In the genomic region with DNA sequence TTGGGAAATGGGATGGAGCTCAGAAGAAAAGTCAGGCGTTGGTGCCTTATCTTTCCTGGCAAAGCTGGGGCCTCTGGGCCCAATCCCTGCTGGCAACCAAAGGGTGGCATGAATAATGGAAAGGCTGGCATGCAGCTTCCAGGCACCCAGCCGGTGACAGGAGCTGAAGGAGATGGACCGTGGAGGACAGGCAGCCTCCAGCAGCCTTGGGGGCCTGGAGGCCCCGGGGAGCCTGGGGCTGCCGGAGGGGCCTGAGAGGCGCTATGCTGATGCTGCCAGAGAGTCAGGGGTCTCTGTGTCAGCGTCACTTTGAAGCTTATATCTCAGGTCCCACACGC, we compare ENCODE assay signal across 18 cellular contexts. TPM values are rescaled to one million over a fixed set of nuclear protein-coding genes. Genes with fewer than 3 reads are reported as not detected.
DNase-seq lines count a peak whose midpoint lies in the region; ATAC-seq and TF ChIP-seq lines count a peak whose summit lies in the region.
"Had no signal": no experiment of that assay in that cellular context is flagged by ENCODE, and none has a peak within 500 bp of the region (broad histone marks: within the 10 kb centered on the region; RNA-seq: fewer than 3 reads in every experiment).

No MANE protein-coding gene starts in this region.

- H3K79me2 ChIP-seq in ACC112 (ENCODE audit: control insufficient read depth, insufficient read depth, low read length, unreplicated experiment): no peaks in the 10 kb centered on the region

- CTCF ChIA-PET in Panc1 (lab: Charles Lee): no interaction called here

- TF ChIP-seq CTCF in Panc1 (IDR thresholded peaks at IDR 0.05): no peak
- TF ChIP-seq CTCF in esophagus muscularis mucosa (IDR thresholded peaks at IDR 0.05): no peak
- TF ChIP-seq CTCF in foreskin keratinocyte (conservative IDR thresholded peaks at IDR 0.05): no peak

- TF ChIP-seq EP300 in esophagus muscularis mucosa (IDR thresholded peaks at IDR 0.05): no peak

- H3K9me3 ChIP-seq in Panc1 (ENCODE audit: control insufficient read depth, insufficient read depth, low read depth, low read length) (no peaks in the 10 kb centered on the region), esophagus muscularis mucosa (no peaks in the 10 kb centered on the region)
- H3K9me3 ChIP-seq: prostate gland, uterus had no signal

- BruUV-seq in Panc1 (replicated peaks; lab: Mats Ljungman, UMichigan): no TSS peak

- TF ChIP-seq POLR2A in esophagus muscularis mucosa (IDR thresholded peaks at IDR 0.05; ENCODE audit: low read depth): no peak

- H3K27me3 ChIP-seq in ACC112 (ENCODE audit: insufficient read depth, low read length): no peaks in the 10 kb centered on the region
- no peaks in the 10 kb centered on the region for H3K27me3 ChIP-seq in Panc1 (ENCODE audit: control insufficient read depth, insufficient read depth, low read length)
- H3K27me3 ChIP-seq in esophagus muscularis mucosa: no peaks in the 10 kb centered on the region
- no peaks in the 10 kb centered on the region for H3K27me3 ChIP-seq in foreskin keratinocyte
- H3K27me3 ChIP-seq: brain microvascular endothelial cell, uterus had no signal

- POLR2A ChIA-PET in Panc1 (lab: Charles Lee): interaction anchor here (1.3 kb wide), 1 partner anchor 38 kb away, joined by 4 read pairs; a partner anchor contains a TSS

- in situ Hi-C loops in Panc1 (cut with HindIII; ENCODE audit: low pct_unique_long_range_greater_than_20kb, low sequenced_read_pairs): no loop called here

- H3K27ac ChIP-seq in ACC112 (ENCODE audit: low read depth, low read length) (peak overlapping the region; percentile 88), Panc1 (ENCODE audit: low read length) (peak overlapping the region; percentile 66; the same call in 1 of the 2 replicates), esophagus muscularis mucosa (replicated peaks in 1 of 4) (peak overlapping the region; percentile 82 to 87 (median 84)), foreskin keratinocyte (no peak overlapping the region)
- H3K27ac ChIP-seq: brain microvascular endothelial cell, prostate gland, uterus had no signal

- H3K36me3 ChIP-seq in ACC112 (ENCODE audit: insufficient read depth, low read length): no peaks in the 10 kb centered on the region
- no peaks in the 10 kb centered on the region for H3K36me3 ChIP-seq in Panc1 (ENCODE audit: control insufficient read depth, insufficient read depth, low read length)
- no peaks in the 10 kb centered on the region for H3K36me3 ChIP-seq in esophagus muscularis mucosa
- H3K36me3 ChIP-seq: brain microvascular endothelial cell, prostate gland, uterus had no signal

- no peak overlapping the region for H2AFZ ChIP-seq in ACC112 (ENCODE audit: low read length, unreplicated experiment)

- H3K4me1 ChIP-seq in ACC112 (ENCODE audit: control insufficient read depth, insufficient read depth, low read length, unreplicated experiment) (peaks cover 71% of the 10 kb centered on the region), Panc1 (ENCODE audit: control insufficient read depth, insufficient read depth, low read length) (peaks cover 68% of the 10 kb centered on the region), esophagus muscularis mucosa (peaks cover 74 to 99% (median 92%) of the 10 kb centered on the region in 4 donors), foreskin keratinocyte (peaks cover 28% of the 10 kb centered on the region)
- H3K4me1 ChIP-seq: prostate gland had no signal

- DNase-seq in Panc1 (ENCODE audit: low read depth, low spot score) (no peak), esophagus muscularis mucosa (ENCODE audit: extremely low spot score) (no peak), posterior vena cava (ENCODE audit: low spot score) (peak; percentile 78), epidermal melanocyte (ENCODE audit: insufficient read length, low spot score) (no peak), foreskin keratinocyte (no peak)
- DNase-seq in activated effector memory CD4-positive, alpha-beta T cell treated with anti-CD3 and anti-CD28 coated beads, Interleukin-2, amount 50 U/mL, for 16 hours: no peak
- no peak for DNase-seq in activated CD8-positive, alpha-beta memory T cell treated with anti-CD3 and anti-CD28 coated beads for 24 hours
- DNase-seq: activated CD4-positive, alpha-beta T cell treated with anti-CD3 and anti-CD28 coated beads for 1 hour; activated CD8-positive, alpha-beta memory T cell treated with anti-CD3 and anti-CD28 coated beads, Interleukin-2, amount 50 U/mL, for 48 hours; brain microvascular endothelial cell; COR-L47; NCI-H1092; NCI-H774; SHP77 had no signal

- WGBS in esophagus muscularis mucosa: 79% methylated on average over 7 of the region's 8 CpGs

- intact Hi-C loops in Panc1 (cut with micrococcal nuclease; ENCODE audit: unreplicated experiment): no loop called here
- intact Hi-C loops in esophagus muscularis mucosa (cut with DNase I): no loop called here
- intact Hi-C loops in posterior vena cava (cut with DNase I): no loop called here

- ATAC-seq in Panc1 (no peak), foreskin keratinocyte (no peak)
- ATAC-seq: K562 had no signal

- H3K4me3 ChIP-seq in ACC112 (ENCODE audit: low read depth, low read length) (no peak overlapping the region), Panc1 (ENCODE audit: low read depth in 2 of 2, low read length in 2 of 2) (no peak overlapping the region), esophagus muscularis mucosa (no peak overlapping the region)
- H3K4me3 ChIP-seq: K562, prostate gland, uterus had no signal

RNA-seq across cellular contexts. Expression of a gene that starts 38.2 kb away (rescaled TPM):
- total RNA-seq in Panc1 (2021; ENCODE audit: unreplicated experiment) (35.3 TPM), esophagus muscularis mucosa (100 to 1,000 TPM in 3 of 4 donors, 10 to 100 TPM in 1; 92.3 to 131 (median 119) TPM), posterior vena cava (10 to 100 TPM; 83.1 to 92.6 TPM), foreskin keratinocyte (3.7 and 7.4 TPM in 2 replicates)
- 34.8 TPM for polyA plus RNA-seq in Panc1 (2012; ENCODE audit: insufficient read length)
- 1.1 and 2.2 TPM in 2 replicates for polyA plus RNA-seq in foreskin keratinocyte
